In genomic region chr7:98066934-98067507, GRCh38 we compare ENCODE assay signal across 1 cellular context.
TF ChIP-seq lines count a peak whose summit lies in the region.

No MANE protein-coding gene starts in this region.

TF ChIP-seq in A549, 52 proteins besides CTCF, POLR2A, EP300 and RAD21 (continued from another document):
- TF ChIP-seq KDM5A (IDR thresholded peaks at IDR 0.05) (no peak), JUNB (IDR thresholded peaks at IDR 0.05) (no peak), RCOR1 (IDR thresholded peaks at IDR 0.05; ENCODE audit: low read depth, low read length) (no peak), HOXB13 (CRISPR knock-in tag; IDR thresholded peaks at IDR 0.05; ENCODE audit: low read depth) (no peak), ESRRA (IDR thresholded peaks at IDR 0.05; ENCODE audit: borderline replicate concordance, low read length) (no peak), FOXS1 (CRISPR knock-in tag; IDR thresholded peaks at IDR 0.05) (no peak), KDM1A (IDR thresholded peaks at IDR 0.05; ENCODE audit: low read depth) (no peak), TP53 (CRISPR knock-in tag; IDR thresholded peaks at IDR 0.05) (no peak)
